25 cellular contexts compared by ENCODE assay signal in genomic region chr11:133710681-133711240, GRCh38.
"Had no signal": no experiment of that assay in that cellular context is flagged by ENCODE, and none has a peak within 500 bp of the region (broad histone marks: within the 10 kb centered on the region; RNA-seq: fewer than 3 reads in every experiment).

No MANE protein-coding gene starts in this region.

- H3K4me1 ChIP-seq: breast epithelium, SJSA1 had no signal

- H3K36me3 ChIP-seq: breast epithelium, SJSA1 had no signal

- H3K27ac ChIP-seq: breast epithelium, SJSA1 had no signal

- H3K4me3 Mint-ChIP-seq: activated CD8-positive, alpha-beta T cell treated with anti-CD3 and anti-CD28 coated beads for 36 hours; activated naive CD4-positive, alpha-beta T cell treated with anti-CD3 and anti-CD28 coated beads, Interleukin-2, amount 50 U/mL, for 24 hours; activated T-cell treated with anti-CD3 and anti-CD28 coated beads, Interleukin-2, amount 50 U/mL, for 72 hours; T-helper 1 cell treated with Interleukin-12 subunit alpha and Interleukin-12 subunit beta and Interleukin-4 antibody, amounts not matched to agents 30 μg/mL and 1 μg/mL, for 36 hours had no signal

- H3K4me3 ChIP-seq: breast epithelium, SJSA1 had no signal

- DNase-seq: activated CD4-positive, alpha-beta T cell treated with anti-CD3 and anti-CD28 coated beads for 4 hours; activated CD8-positive, alpha-beta memory T cell treated with anti-CD3 and anti-CD28 coated beads, Interleukin-2, amount 50 U/mL, for 4 hours; activated CD8-positive, alpha-beta T cell treated with anti-CD3 and anti-CD28 coated beads for 36 hours; activated naive CD4-positive, alpha-beta T cell; activated T-cell treated with anti-CD3 and anti-CD28 coated beads, Interleukin-2, amount 50 U/mL, for 72 hours; aorta; central memory CD4-positive, alpha-beta T cell; KG1; NCI-H1048; NCI-H2029; NCI-H510A treated with DMSO at 0.1 percent for 48 hours; NCI-H69; NK-92 treated with Interleukin-12 subunit alpha and Interleukin-12 subunit beta, amount 100 ng/mL, for 24 hours; OCI-M1; RPMI8226; SHP77; SW 1271 had no signal

- H3K36me3 Mint-ChIP-seq: activated naive CD4-positive, alpha-beta T cell treated with anti-CD3 and anti-CD28 coated beads, Interleukin-2, amount 50 U/mL, for 24 hours had no signal

- H3K27me3 ChIP-seq: SJSA1 had no signal

- H3K27ac Mint-ChIP-seq: activated CD8-positive, alpha-beta T cell treated with anti-CD3 and anti-CD28 coated beads for 36 hours; activated naive CD4-positive, alpha-beta T cell treated with anti-CD3 and anti-CD28 coated beads, Interleukin-2, amount 50 U/mL, for 24 hours; activated T-cell treated with anti-CD3 and anti-CD28 coated beads, Interleukin-2, amount 50 U/mL, for 72 hours; activated T-helper 2 cell treated with anti-CD3 and anti-CD28 coated beads, Interferon-gamma antibody, Interleukin-2, Interleukin-4, amounts not matched to agents 10 μg/mL and 5 μg/mL and 100 μg/mL, durations not matched to agents 14 hours and 24 hours and 36 hours; T-helper 1 cell treated with Interleukin-12 subunit alpha and Interleukin-12 subunit beta and Interleukin-4 antibody, amounts not matched to agents 30 μg/mL and 1 μg/mL, for 36 hours had no signal

- ATAC-seq: activated CD4-positive, CD25-positive, alpha-beta regulatory T cell treated with anti-CD3 and anti-CD28 coated beads, Interleukin-2, amount 50 U/mL, for 24 hours; activated CD8-positive, alpha-beta T cell treated with anti-CD3 and anti-CD28 coated beads for 36 hours; activated T-cell treated with anti-CD3 and anti-CD28 coated beads, Interleukin-2, amount 50 U/mL, for 72 hours; Panc1; SK-N-SH treated with all-trans-retinoic acid at 6 μM for 48 hours had no signal

- H3K9me3 Mint-ChIP-seq: activated CD8-positive, alpha-beta T cell treated with anti-CD3 and anti-CD28 coated beads for 36 hours; activated naive CD4-positive, alpha-beta T cell treated with anti-CD3 and anti-CD28 coated beads, Interleukin-2, amount 50 U/mL, for 24 hours; activated T-cell treated with anti-CD3 and anti-CD28 coated beads, Interleukin-2, amount 50 U/mL, for 72 hours; activated T-helper 2 cell treated with anti-CD3 and anti-CD28 coated beads, Interferon-gamma antibody, Interleukin-2, Interleukin-4, amounts not matched to agents 10 μg/mL and 5 μg/mL and 100 μg/mL, durations not matched to agents 14 hours and 24 hours and 36 hours; T-helper 1 cell treated with Interleukin-12 subunit alpha and Interleukin-12 subunit beta and Interleukin-4 antibody, amounts not matched to agents 30 μg/mL and 1 μg/mL, for 36 hours had no signal

- H3K4me1 Mint-ChIP-seq: activated naive CD4-positive, alpha-beta T cell treated with anti-CD3 and anti-CD28 coated beads, Interleukin-2, amount 50 U/mL, for 24 hours had no signal
